1 cellular context compared by ENCODE assay signal in the genomic region with DNA sequence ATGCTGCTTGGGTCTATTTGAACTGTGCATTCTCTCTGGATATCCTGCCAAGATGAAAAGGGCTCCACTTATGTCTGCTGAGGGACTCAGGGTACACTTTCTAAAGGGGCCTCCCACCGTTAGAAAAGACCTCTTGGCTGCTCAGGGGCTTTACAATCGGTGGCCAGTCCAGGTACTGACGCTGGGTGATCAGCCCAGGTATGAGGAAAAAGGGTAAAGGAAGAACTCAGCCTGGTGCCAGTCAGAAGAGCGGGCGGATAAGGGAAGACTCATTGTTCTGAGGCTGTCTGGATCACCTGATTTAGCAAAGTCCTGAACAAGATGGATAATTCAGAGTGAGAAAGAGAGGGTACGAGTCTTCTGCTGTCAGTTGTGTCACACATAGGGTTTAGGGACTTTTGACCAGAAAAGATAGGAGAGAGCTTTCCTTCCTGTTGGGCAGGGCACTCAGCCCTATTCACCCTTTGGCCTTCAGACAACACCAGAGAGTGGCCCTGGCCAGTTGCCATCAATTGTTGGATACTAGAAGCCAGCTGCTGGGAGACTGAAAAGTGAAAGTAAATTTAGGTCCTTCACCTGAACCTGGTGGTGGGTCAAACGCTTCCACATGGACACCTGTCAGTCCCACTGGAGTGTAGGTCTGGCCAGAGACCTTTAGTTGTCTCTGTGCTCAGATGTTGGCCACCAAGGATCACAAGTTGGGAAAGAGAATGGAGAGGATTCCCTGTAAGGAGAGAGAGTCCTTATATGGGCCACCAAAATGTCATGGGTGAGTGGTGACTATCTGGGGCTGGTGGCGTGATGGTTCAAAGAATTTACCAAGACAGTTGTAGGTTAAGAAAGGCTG.
A peak's percentile ranks its signal among the peaks of the same experiment; 100 is the strongest.
TF ChIP-seq lines count a peak whose summit lies in the region.

No MANE protein-coding gene starts in this region.

TF ChIP-seq in HepG2, 621 proteins besides CTCF, POLR2A, EP300 and RAD21 (continued from another document):
- TF ChIP-seq ARID5B (CRISPR knock-in tag; IDR thresholded peaks at IDR 0.05) (peak; percentile 52), CEBPG (CRISPR knock-in tag; IDR thresholded peaks at IDR 0.05) (0 out of 2 replicates have a peak, but pooled peaks have one; percentile 33), GATAD2A (CRISPR knock-in tag; IDR thresholded peaks at IDR 0.05) (0 out of 2 replicates have a peak, but pooled peaks have one; percentile 24), SOX5 (CRISPR knock-in tag; IDR thresholded peaks at IDR 0.05; ENCODE audit: borderline replicate concordance) (peak; percentile 82), HMG20A (CRISPR knock-in tag; IDR thresholded peaks at IDR 0.05; ENCODE audit: borderline replicate concordance) (peak; percentile 30; the same call in 1 of the 2 replicates), NR2F1 (CRISPR knock-in tag; IDR thresholded peaks at IDR 0.05) (0 out of 4 replicates have a peak, but pooled peaks of 1 of the 2 experiments have one; percentile 19), MED1 (CRISPR knock-in tag; IDR thresholded peaks at IDR 0.05) (peak; percentile 33), ETV5 (CRISPR knock-in tag; IDR thresholded peaks at IDR 0.05; ENCODE audit: borderline replicate concordance) (peak; percentile 60; the same call in 1 of the 2 replicates), BCL6 (CRISPR knock-in tag; IDR thresholded peaks at IDR 0.05) (peak; percentile 68), HNF4A (CRISPR knock-in tag; IDR thresholded peaks at IDR 0.05) (peak; percentile 44; the same call in 1 of the 2 replicates), RARA (CRISPR knock-in tag; IDR thresholded peaks at IDR 0.05) (peak; percentile 75), PAXIP1 (CRISPR knock-in tag; conservative IDR thresholded peaks at IDR 0.05) (0 out of 2 replicates have a peak, but pooled peaks have one; percentile 17), ZNF264 (CRISPR knock-in tag; IDR thresholded peaks at IDR 0.05) (0 out of 2 replicates have a peak, but pooled peaks have one; percentile 49), FOXA3 (CRISPR knock-in tag; IDR thresholded peaks at IDR 0.05) (peak; percentile 21; the same call in 1 of the 2 replicates), RXRB (CRISPR knock-in tag; IDR thresholded peaks at IDR 0.05; ENCODE audit: borderline replicate concordance) (peak; percentile 42; the same call in 1 of the 2 replicates)
- TF ChIP-seq, protein P1, sequence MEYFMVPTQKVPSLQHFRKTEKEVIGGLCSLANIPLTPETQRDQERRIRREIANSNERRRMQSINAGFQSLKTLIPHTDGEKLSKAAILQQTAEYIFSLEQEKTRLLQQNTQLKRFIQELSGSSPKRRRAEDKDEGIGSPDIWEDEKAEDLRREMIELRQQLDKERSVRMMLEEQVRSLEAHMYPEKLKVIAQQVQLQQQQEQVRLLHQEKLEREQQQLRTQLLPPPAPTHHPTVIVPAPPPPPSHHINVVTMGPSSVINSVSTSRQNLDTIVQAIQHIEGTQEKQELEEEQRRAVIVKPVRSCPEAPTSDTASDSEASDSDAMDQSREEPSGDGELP (IDR thresholded peaks at IDR 0.05; ENCODE audit: borderline replicate concordance, low read depth): peak; percentile 32; the same call in 1 of the 2 replicates
- TF ChIP-seq, protein P2, sequence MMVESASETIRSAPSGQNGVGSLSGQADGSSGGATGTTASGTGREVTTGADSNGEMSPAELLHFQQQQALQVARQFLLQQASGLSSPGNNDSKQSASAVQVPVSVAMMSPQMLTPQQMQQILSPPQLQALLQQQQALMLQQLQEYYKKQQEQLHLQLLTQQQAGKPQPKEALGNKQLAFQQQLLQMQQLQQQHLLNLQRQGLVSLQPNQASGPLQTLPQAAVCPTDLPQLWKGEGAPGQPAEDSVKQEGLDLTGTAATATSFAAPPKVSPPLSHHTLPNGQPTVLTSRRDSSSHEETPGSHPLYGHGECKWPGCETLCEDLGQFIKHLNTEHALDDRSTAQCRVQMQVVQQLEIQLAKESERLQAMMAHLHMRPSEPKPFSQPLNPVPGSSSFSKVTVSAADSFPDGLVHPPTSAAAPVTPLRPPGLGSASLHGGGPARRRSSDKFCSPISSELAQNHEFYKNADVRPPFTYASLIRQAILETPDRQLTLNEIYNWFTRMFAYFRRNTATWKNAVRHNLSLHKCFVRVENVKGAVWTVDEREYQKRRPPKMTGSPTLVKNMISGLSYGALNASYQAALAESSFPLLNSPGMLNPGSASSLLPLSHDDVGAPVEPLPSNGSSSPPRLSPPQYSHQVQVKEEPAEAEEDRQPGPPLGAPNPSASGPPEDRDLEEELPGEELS (CRISPR knock-in tag; IDR thresholded peaks at IDR 0.05): 0 out of 2 replicates have a peak, but pooled peaks have one; percentile 24
TF ChIP-seq in HepG2: peak in this region for 24; not testable (repeated sequence) for 597.
